ENCODE assay signal across 18 cellular contexts in genomic region chr3:167198949-167199348, GRCh38.
"Had no signal": no experiment of that assay in that cellular context is flagged by ENCODE, and none has a peak within 500 bp of the region (broad histone marks: within the 10 kb centered on the region; RNA-seq: fewer than 3 reads in every experiment).

No MANE protein-coding gene starts in this region.

- H3K4me1 Mint-ChIP-seq: activated naive CD8-positive, alpha-beta T cell treated with anti-CD3 and anti-CD28 coated beads for 36 hours; naive thymus-derived CD8-positive, alpha-beta T cell had no signal

- DNase-seq: activated CD4-positive, alpha-beta T cell treated with anti-CD3 and anti-CD28 coated beads, Interleukin-2, amount 50 U/mL, for 48 hours; activated CD4-positive, CD25-positive, alpha-beta regulatory T cell treated with anti-CD3 and anti-CD28 coated beads, Interleukin-2, amount 50 U/mL, for 72 hours; activated gamma-delta T cell; activated naive CD8-positive, alpha-beta T cell treated with anti-CD3 and anti-CD28 coated beads for 36 hours; activated T-cell treated with anti-CD3 and anti-CD28 coated beads, Interleukin-2, amount 50 U/mL, for 4 hours; dorsolateral prefrontal cortex; foreskin fibroblast; glutamatergic neuron; mammary epithelial cell; mucosa of descending colon; naive thymus-derived CD8-positive, alpha-beta T cell; small intestine; tibial artery; uterus had no signal

- H3K27ac Mint-ChIP-seq: activated naive CD8-positive, alpha-beta T cell treated with anti-CD3 and anti-CD28 coated beads for 36 hours; naive thymus-derived CD8-positive, alpha-beta T cell had no signal

- H3K27ac ChIP-seq: dorsolateral prefrontal cortex, esophagus muscularis mucosa, neutrophil, right atrium auricular region, tibial artery, uterus had no signal

- ATAC-seq: activated T-cell treated with anti-CD3 and anti-CD28 coated beads, Interleukin-2, amount 50 U/mL, for 4 hours; left lobe of liver; mucosa of descending colon; naive thymus-derived CD8-positive, alpha-beta T cell had no signal

- H3K36me3 ChIP-seq: esophagus muscularis mucosa, neutrophil, right atrium auricular region, tibial artery, uterus had no signal

- H3K9me3 Mint-ChIP-seq: activated naive CD8-positive, alpha-beta T cell treated with anti-CD3 and anti-CD28 coated beads for 36 hours; activated T-cell treated with anti-CD3 and anti-CD28 coated beads, Interleukin-2, amount 50 U/mL, for 4 hours had no signal

- H3K27me3 Mint-ChIP-seq: activated naive CD8-positive, alpha-beta T cell treated with anti-CD3 and anti-CD28 coated beads for 36 hours had no signal

- H3K27me3 ChIP-seq: dorsolateral prefrontal cortex, esophagus muscularis mucosa, neutrophil, right atrium auricular region, tibial artery, uterus had no signal

- H3K9me3 ChIP-seq: esophagus muscularis mucosa, neutrophil, right atrium auricular region, tibial artery, uterus had no signal

- H3K36me3 Mint-ChIP-seq: activated naive CD8-positive, alpha-beta T cell treated with anti-CD3 and anti-CD28 coated beads for 36 hours; naive thymus-derived CD8-positive, alpha-beta T cell had no signal

- H3K4me3 Mint-ChIP-seq: activated naive CD8-positive, alpha-beta T cell treated with anti-CD3 and anti-CD28 coated beads for 36 hours; activated T-cell treated with anti-CD3 and anti-CD28 coated beads, Interleukin-2, amount 50 U/mL, for 4 hours; naive thymus-derived CD8-positive, alpha-beta T cell had no signal

- H3K4me3 ChIP-seq: dorsolateral prefrontal cortex, esophagus muscularis mucosa, mucosa of descending colon, right atrium auricular region, tibial artery, uterus had no signal

- H3K4me1 ChIP-seq: esophagus muscularis mucosa, right atrium auricular region, tibial artery, uterus had no signal
